Comparison of ENCODE assay signal across 17 cellular contexts in genomic region chr12:109624467-109624866, GRCh38. TPM values are rescaled to one million over a fixed set of nuclear protein-coding genes. Genes with fewer than 3 reads are reported as not detected.
DNase-seq lines count a peak whose midpoint lies in the region; ATAC-seq and TF ChIP-seq lines count a peak whose summit lies in the region.
"Had no signal": no experiment of that assay in that cellular context is flagged by ENCODE, and none has a peak within 500 bp of the region (broad histone marks: within the 10 kb centered on the region; RNA-seq: fewer than 3 reads in every experiment).

No MANE protein-coding gene starts in this region.

- peaks cover 9% of the 10 kb centered on the region for H3K4me1 Mint-ChIP-seq in Calu3 (ENCODE audit: low read depth, unreplicated experiment)
- H3K4me1 Mint-ChIP-seq: activated CD4-positive, alpha-beta T cell treated with anti-CD3 and anti-CD28 coated beads, Interleukin-2, amount 10 ng/mL, durations not matched to agents 24 days and 14 days; immature natural killer cell had no signal

- CTCF ChIA-PET in Calu3 (lab: Charles Lee), result interaction anchor here (0.6 to 0.8 kb wide), 2 partner anchors 15 to 27 kb away, joined by 3 read pairs; no protein-coding TSS in a partner anchor

- H3K4me3 ChIP-seq in H7 (ENCODE audit: insufficient read depth, low read depth, low read length), result no peak overlapping the region
- H3K4me3 ChIP-seq: left ventricle myocardium inferior had no signal

- H3K27ac ChIP-seq in angular gyrus (ENCODE audit: low read depth, low read length) (peak overlapping the region; percentile 95), layer of hippocampus (ENCODE audit: low read depth, low read length) (peak overlapping the region; percentile 93)
- H3K27ac ChIP-seq: left ventricle myocardium inferior, neutrophil had no signal

- H3K27ac Mint-ChIP-seq in Calu3 (ENCODE audit: unreplicated experiment), result no peak overlapping the region
- H3K27ac Mint-ChIP-seq: activated CD4-positive, alpha-beta T cell treated with anti-CD3 and anti-CD28 coated beads, Interleukin-2, amount 10 ng/mL, durations not matched to agents 24 days and 14 days; immature natural killer cell had no signal

- no TSS peak for BruUV-seq in Calu3 (replicated peaks; lab: Mats Ljungman, UMichigan)

- H3K9me3 Mint-ChIP-seq in Calu3 (ENCODE audit: low read depth, unreplicated experiment), result no peaks in the 10 kb centered on the region
- H3K9me3 Mint-ChIP-seq: activated CD4-positive, alpha-beta T cell treated with anti-CD3 and anti-CD28 coated beads, Interleukin-2, amount 10 ng/mL, durations not matched to agents 24 days and 14 days; immature natural killer cell had no signal

- H3K27me3 ChIP-seq in H7 (ENCODE audit: control insufficient read depth, insufficient read depth, low read length) (no peaks in the 10 kb centered on the region), layer of hippocampus (ENCODE audit: control insufficient read depth, insufficient read depth, low read length) (no peaks in the 10 kb centered on the region)

- H3K27me3 Mint-ChIP-seq in Calu3 (ENCODE audit: unreplicated experiment), result peaks cover 90% of the 10 kb centered on the region

- no peak for ATAC-seq in HG03457 (IDR thresholded peaks at IDR 0.05; ENCODE audit: unreplicated experiment)

- H3K36me3 Mint-ChIP-seq in Calu3 (ENCODE audit: insufficient read depth, unreplicated experiment), result peaks cover 9% of the 10 kb centered on the region
- H3K36me3 Mint-ChIP-seq: immature natural killer cell had no signal

- peak; percentile 27 for DNase-seq in Calu3
- peak; percentile 71 for DNase-seq in H7
- DNase-seq in GDM1 (lab: John Stamatoyannopoulos, UW), result no peak
- no peak for DNase-seq in SW 1271 (lab: John Stamatoyannopoulos, UW)
- DNase-seq: activated CD4-positive, alpha-beta T cell treated with anti-CD3 and anti-CD28 coated beads, Interleukin-2, amount 10 ng/mL, durations not matched to agents 24 days and 14 days; cortex of kidney; immature natural killer cell; MV-4-11; NCI-H2107; NCI-H748 treated with DMSO at 0.1 percent for 48 hours; SIG-M5; small intestine had no signal

- H3K36me3 ChIP-seq in H7 (replicated peaks; ENCODE audit: control insufficient read depth, insufficient read depth, low read length), result no peaks in the 10 kb centered on the region
- H3K36me3 ChIP-seq: left ventricle myocardium inferior, neutrophil had no signal

- no peak overlapping the region for H3K4me3 Mint-ChIP-seq in Calu3 (ENCODE audit: low read depth, unreplicated experiment)
- H3K4me3 Mint-ChIP-seq: activated CD4-positive, alpha-beta T cell treated with anti-CD3 and anti-CD28 coated beads, Interleukin-2, amount 10 ng/mL, durations not matched to agents 24 days and 14 days; immature natural killer cell had no signal

- TF ChIP-seq CTCF in Calu3 (IDR thresholded peaks at IDR 0.05; ENCODE audit: unreplicated experiment), result no peak

- intact Hi-C loops in Calu3 (cut with micrococcal nuclease; ENCODE audit: unreplicated experiment), result no loop called here

RNA-seq across cellular contexts. Expression of gene MVK, which starts 50.9 kb away (rescaled TPM):
- 41.6 and 46.7 TPM in 2 replicates for total RNA-seq in Calu3 (2022)
- 33.4 and 47.1 TPM in 2 replicates for total RNA-seq in H7 (2014; rRNA removed; shearing (Covaris generic))

RNA-seq across cellular contexts. Expression of gene MMAB, which starts 51.2 kb away (rescaled TPM):
- 70.2 and 82.8 TPM in 2 replicates for total RNA-seq in Calu3 (2022)
- 25.1 and 32.8 TPM in 2 replicates for total RNA-seq in H7 (2014; rRNA removed; shearing (Covaris generic))

Comparison
In these comparisons a context has a peak if more than half of its experiments do, and no peak if none do; other contexts are left out.
1. DNase-seq: peak in Calu3 (single experiment) and H7 (single experiment); none in GDM1 (single experiment) and SW 1271 (0 of 2).